ENCODE assay signal across 14 cellular contexts in the genomic region with DNA sequence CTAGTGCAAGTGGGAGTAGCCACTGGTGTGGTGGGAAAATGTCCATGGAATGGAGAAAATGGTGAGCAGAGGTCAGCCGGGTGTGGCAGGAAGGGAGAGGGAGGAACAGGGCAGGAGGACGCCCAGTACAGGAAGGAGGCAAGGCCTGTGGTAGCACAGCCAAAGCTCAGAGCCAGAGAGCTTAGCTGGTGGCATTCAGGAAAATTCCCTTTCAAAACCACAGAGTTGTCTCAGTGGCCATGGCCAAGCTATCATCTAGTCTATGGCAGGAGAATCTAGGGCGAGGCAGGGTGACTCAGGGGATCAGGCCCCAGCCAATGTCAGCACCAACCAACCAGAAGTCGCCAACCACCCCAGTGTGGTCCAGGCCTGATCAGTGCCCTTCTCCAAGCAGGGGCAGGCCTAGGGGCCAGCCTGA.
A peak's percentile ranks its signal among the peaks of the same experiment; 100 is the strongest.
DNase-seq lines count a peak whose midpoint lies in the region; ATAC-seq, FAIRE-seq and TF ChIP-seq lines count a peak whose summit lies in the region.
"Had no signal": no experiment of that assay in that cellular context is flagged by ENCODE, and none has a peak within 500 bp of the region (broad histone marks: within the 10 kb centered on the region; RNA-seq: fewer than 3 reads in every experiment).

No MANE protein-coding gene starts in this region.

- no peak overlapping the region for H3K27ac ChIP-seq in GM12878 (ENCODE audit: control insufficient read depth, insufficient read depth)
- H3K27ac ChIP-seq in CD8-positive, alpha-beta memory T cell (ENCODE audit: low read depth, low read length), result no peak overlapping the region
- peak overlapping the region in 1 of 4 donors; percentile 15 for H3K27ac ChIP-seq in upper lobe of left lung
- H3K27ac ChIP-seq: prostate gland had no signal

- CTCF ChIA-PET in GM12878 (lab: Yijun Ruan, JAX), result interaction anchor here (0.5 kb wide), 1 partner anchor 71 kb away, joined by 3 read pairs; no protein-coding TSS in a partner anchor
- CTCF ChIA-PET in CD8-positive, alpha-beta memory T cell (lab: Charles Lee), result no interaction called here

- TF ChIP-seq CTCF in GM12878 (IDR thresholded peaks at IDR 0.05 in 2 of 3, conservative IDR thresholded peaks at IDR 0.05 in 1 of 3; ENCODE audit: control insufficient read depth in 2 of 3, extremely low read depth in 1 of 3, insufficient read depth in 1 of 3, low read depth in 3 of 3, low read length in 3 of 3) (no peak), upper lobe of left lung (IDR thresholded peaks at IDR 0.05) (no peak)

- H3K27me3 Mint-ChIP-seq in CD8-positive, alpha-beta memory T cell, result peaks cover 11% of the 10 kb centered on the region in 2 donors

- ATAC-seq in GM12878 (peak; percentile 19), upper lobe of left lung (ENCODE audit: low FRiP score in 2 of 2) (no peak)

- H3K9me3 ChIP-seq in GM12878 (replicated peaks; ENCODE audit: control insufficient read depth, insufficient read depth, low read length) (no peaks in the 10 kb centered on the region), upper lobe of left lung (no peaks in the 10 kb centered on the region)
- no peaks in the 10 kb centered on the region for H3K9me3 ChIP-seq in CD8-positive, alpha-beta memory T cell (ENCODE audit: low read length)
- H3K9me3 ChIP-seq: prostate gland had no signal

- H3K79me2 ChIP-seq in GM12878 (ENCODE audit: control insufficient read depth, insufficient read depth, low read length), result no peaks in the 10 kb centered on the region

- peaks cover 0 to 1% (median 0%) of the 10 kb centered on the region in 5 donors for H3K9me3 Mint-ChIP-seq in CD8-positive, alpha-beta memory T cell
- H3K9me3 Mint-ChIP-seq: CD4-positive, alpha-beta memory T cell had no signal

- H3K4me3 ChIP-seq in GM12878 (no peak overlapping the region), upper lobe of left lung (no peak overlapping the region)
- no peak overlapping the region for H3K4me3 ChIP-seq in CD8-positive, alpha-beta memory T cell (ENCODE audit: low read length)
- H3K4me3 ChIP-seq: prostate gland had no signal

- H3K4me1 Mint-ChIP-seq in CD8-positive, alpha-beta memory T cell, result no peaks in the 10 kb centered on the region
- H3K4me1 Mint-ChIP-seq: CD4-positive, alpha-beta memory T cell had no signal

- H3K4me1 ChIP-seq in GM12878 (ENCODE audit: control insufficient read depth, insufficient read depth, low read length) (no peaks in the 10 kb centered on the region), upper lobe of left lung (peaks cover 0 to 7% (median 2%) of the 10 kb centered on the region in 4 donors)
- H3K4me1 ChIP-seq in CD8-positive, alpha-beta memory T cell (ENCODE audit: insufficient read depth, low read length), result no peaks in the 10 kb centered on the region
- H3K4me1 ChIP-seq: prostate gland had no signal

- intact Hi-C loops in GM12878 (cut with micrococcal nuclease; ENCODE audit: unreplicated experiment), result no loop called here

- TF ChIP-seq POLR2A in GM12878 (IDR thresholded peaks at IDR 0.05; ENCODE audit: low read depth, low read length) (no peak), upper lobe of left lung (IDR thresholded peaks at IDR 0.05) (no peak)

- WGBS in GM12878 (ENCODE audit: insufficient coverage, insufficient replicate concordance, low lambda C conversion rate, missing lambda C conversion rate), result 5% methylated on average over 4 of the region's 4 CpGs
- WGBS in upper lobe of left lung, 2 donors, result 54 to 69% methylated on average over 3 to 4 of the region's 4 CpGs

- SMC1A ChIA-PET in GM12878 (lab: Charles Lee; ENCODE audit: uncharacterized antibody, unreplicated experiment), result interaction anchor here (1.0 kb wide), 1 partner anchor 1666 kb away, joined by 3 read pairs; no protein-coding TSS in a partner anchor

- no peaks in the 10 kb centered on the region; a peak in 1 of 4 replicates for H3K27me3 ChIP-seq in GM12878 (replicated peaks in 1 of 2; ENCODE audit: control insufficient read depth in 2 of 2, insufficient read depth in 2 of 2, low read length in 1 of 2)
- no peaks in the 10 kb centered on the region for H3K27me3 ChIP-seq in CD8-positive, alpha-beta memory T cell (ENCODE audit: insufficient read depth, low read length, poor library complexity, severe bottlenecking)
- no peaks in the 10 kb centered on the region for H3K27me3 ChIP-seq in upper lobe of left lung

- DNase-seq in AG08396 (ENCODE audit: low spot score), result peak; percentile 63
- peak; percentile 93 for DNase-seq in HT-29 (ENCODE audit: low spot score)
- DNase-seq in GM12878 (ENCODE audit: low read depth, low spot score), result no peak
- peak; percentile 33 for DNase-seq in mesenteric fat pad (ENCODE audit: low spot score)
- DNase-seq in COLO829 (ENCODE audit: low spot score), result no peak
- no peak for DNase-seq in CD8-positive, alpha-beta memory T cell
- DNase-seq in NCI-H1436 treated with DMSO at 0.1 percent for 48 hours (lab: John Stamatoyannopoulos, UW), result no peak
- no peak for DNase-seq in upper lobe of left lung
- DNase-seq: activated naive CD4-positive, alpha-beta T cell treated with anti-CD3 and anti-CD28 coated beads, Interleukin-2, amount 50 U/mL, for 16 hours; CD4-positive, alpha-beta memory T cell; NCI-H1092 had no signal

- no peak overlapping the region for H2AFZ ChIP-seq in GM12878 (ENCODE audit: control insufficient read depth, low read depth, low read length)

- POLR2A ChIA-PET in GM12878 (lab: Charles Lee), result no interaction called here
- POLR2A ChIA-PET in CD8-positive, alpha-beta memory T cell (lab: Charles Lee), result no interaction called here

- peak overlapping the region in 1 of 8 donors; percentile 89 for H3K27ac Mint-ChIP-seq in CD8-positive, alpha-beta memory T cell
- H3K27ac Mint-ChIP-seq: CD4-positive, alpha-beta memory T cell had no signal

- in situ Hi-C loops in GM12878 (cut with MboI), result no loop called here

- H3K4me2 ChIP-seq in GM12878 (ENCODE audit: control insufficient read depth, insufficient read depth), result no peak overlapping the region

- H3K36me3 ChIP-seq in GM12878 (ENCODE audit: control insufficient read depth in 2 of 2, insufficient read depth in 2 of 2, low read length in 1 of 2) (no peaks in the 10 kb centered on the region), upper lobe of left lung (no peaks in the 10 kb centered on the region)
- no peaks in the 10 kb centered on the region for H3K36me3 ChIP-seq in CD8-positive, alpha-beta memory T cell (ENCODE audit: insufficient read depth, low read length)
- H3K36me3 ChIP-seq: prostate gland had no signal

- no peaks in the 10 kb centered on the region for H4K20me1 ChIP-seq in GM12878 (ENCODE audit: control insufficient read depth, insufficient read depth)

- H3K4me3 Mint-ChIP-seq in CD8-positive, alpha-beta memory T cell, result no peak overlapping the region
- H3K4me3 Mint-ChIP-seq: CD4-positive, alpha-beta memory T cell had no signal

- TF ChIP-seq RAD21 in GM12878 (IDR thresholded peaks at IDR 0.05; ENCODE audit: insufficient read depth, low read depth, low read length), result no peak

- H3K36me3 Mint-ChIP-seq in CD8-positive, alpha-beta memory T cell, result no peaks in the 10 kb centered on the region
- H3K36me3 Mint-ChIP-seq: CD4-positive, alpha-beta memory T cell had no signal

- H3K9ac ChIP-seq in GM12878 (ENCODE audit: control insufficient read depth, insufficient read depth, low read length), result no peak overlapping the region

- no peak for FAIRE-seq in GM12878 (lab: Jason Lieb, UNC)
- FAIRE-seq: GM18507, TTC549 had no signal

- RAD21 ChIA-PET in GM12878 (lab: Charles Lee; ENCODE audit: unreplicated experiment), result no interaction called here

- no TSS peak for BruUV-seq in GM12878 (replicated peaks; lab: Mats Ljungman, UMichigan)

- TF ChIP-seq EP300 in GM12878 (IDR thresholded peaks at IDR 0.05; ENCODE audit: borderline replicate concordance in 1 of 2, control insufficient read depth in 1 of 2, low read depth in 2 of 2, low read length in 2 of 2) (no peak), upper lobe of left lung (IDR thresholded peaks at IDR 0.05) (no peak)

TF ChIP-seq in GM12878, 131 proteins besides CTCF, POLR2A, EP300 and RAD21 (continues in another document):
- TF ChIP-seq MXI1 (IDR thresholded peaks at IDR 0.05; ENCODE audit: low read depth, low read length), result no peak
- TF ChIP-seq DPF2 (IDR thresholded peaks at IDR 0.05), result no peak
- no peak for TF ChIP-seq FOS (IDR thresholded peaks at IDR 0.05; ENCODE audit: borderline replicate concordance, extremely low read depth, insufficient read length)
- TF ChIP-seq REST (IDR thresholded peaks at IDR 0.05; ENCODE audit: low read depth, low read length), result no peak
- TF ChIP-seq YY1 (IDR thresholded peaks at IDR 0.05; ENCODE audit: low read depth, low read length), result no peak
- TF ChIP-seq CHD2 (IDR thresholded peaks at IDR 0.05; ENCODE audit: borderline replicate concordance, low read depth, low read length), result no peak
- TF ChIP-seq KLF5 (IDR thresholded peaks at IDR 0.05; ENCODE audit: partially characterized antibody), result no peak
- no peak for TF ChIP-seq ZNF217 (IDR thresholded peaks at IDR 0.05)
- no peak for TF ChIP-seq MAX (IDR thresholded peaks at IDR 0.05; ENCODE audit: low read depth, low read length)

Comparison
In these comparisons a context has a peak if more than half of its experiments do, and no peak if none do; other contexts are left out.
1. DNase-seq: peak in AG08396 (single experiment), HT-29 (single experiment) and mesenteric fat pad (single experiment); none in GM12878 (single experiment), COLO829 (single experiment), CD8-positive, alpha-beta memory T cell (0 of 5), NCI-H1436 treated with DMSO at 0.1 percent for 48 hours (single experiment) and upper lobe of left lung (0 of 2).